In the genomic region with DNA sequence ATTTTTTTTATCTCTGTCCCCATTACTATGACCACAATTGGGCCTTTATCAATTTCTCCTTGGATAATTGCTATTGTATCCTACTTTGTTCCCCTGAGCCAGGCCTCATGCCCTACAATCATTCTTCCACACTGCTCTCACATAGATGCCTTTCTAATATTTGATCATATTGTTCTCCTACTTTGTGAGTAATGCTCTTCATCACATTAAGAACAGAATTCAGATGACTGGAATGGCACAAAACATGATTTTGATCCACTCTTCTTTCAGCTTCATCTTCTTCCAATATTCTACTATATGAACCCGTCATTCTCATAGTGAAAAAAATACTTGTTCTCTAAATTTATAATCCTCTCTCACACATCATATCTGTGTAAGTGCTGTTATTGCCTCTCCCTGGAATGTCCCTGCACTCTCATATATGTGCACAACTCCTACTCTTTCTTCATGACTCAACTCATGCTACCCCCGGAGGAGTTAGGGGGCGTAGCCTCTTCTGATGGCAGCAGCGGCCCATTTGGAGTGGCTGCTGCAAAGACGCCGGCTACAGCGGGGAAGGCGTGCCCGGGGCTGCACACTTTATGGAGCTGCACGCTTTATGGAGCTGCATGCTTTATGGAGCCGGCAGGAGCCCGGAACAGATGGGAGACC, we compare ENCODE assay signal across 1 cellular context.
TF ChIP-seq lines count a peak whose summit lies in the region.

No MANE protein-coding gene starts in this region.

TF ChIP-seq in WTC11, 78 proteins besides CTCF, POLR2A, EP300 and RAD21 (continued from another document):
- TF ChIP-seq, protein P1, sequence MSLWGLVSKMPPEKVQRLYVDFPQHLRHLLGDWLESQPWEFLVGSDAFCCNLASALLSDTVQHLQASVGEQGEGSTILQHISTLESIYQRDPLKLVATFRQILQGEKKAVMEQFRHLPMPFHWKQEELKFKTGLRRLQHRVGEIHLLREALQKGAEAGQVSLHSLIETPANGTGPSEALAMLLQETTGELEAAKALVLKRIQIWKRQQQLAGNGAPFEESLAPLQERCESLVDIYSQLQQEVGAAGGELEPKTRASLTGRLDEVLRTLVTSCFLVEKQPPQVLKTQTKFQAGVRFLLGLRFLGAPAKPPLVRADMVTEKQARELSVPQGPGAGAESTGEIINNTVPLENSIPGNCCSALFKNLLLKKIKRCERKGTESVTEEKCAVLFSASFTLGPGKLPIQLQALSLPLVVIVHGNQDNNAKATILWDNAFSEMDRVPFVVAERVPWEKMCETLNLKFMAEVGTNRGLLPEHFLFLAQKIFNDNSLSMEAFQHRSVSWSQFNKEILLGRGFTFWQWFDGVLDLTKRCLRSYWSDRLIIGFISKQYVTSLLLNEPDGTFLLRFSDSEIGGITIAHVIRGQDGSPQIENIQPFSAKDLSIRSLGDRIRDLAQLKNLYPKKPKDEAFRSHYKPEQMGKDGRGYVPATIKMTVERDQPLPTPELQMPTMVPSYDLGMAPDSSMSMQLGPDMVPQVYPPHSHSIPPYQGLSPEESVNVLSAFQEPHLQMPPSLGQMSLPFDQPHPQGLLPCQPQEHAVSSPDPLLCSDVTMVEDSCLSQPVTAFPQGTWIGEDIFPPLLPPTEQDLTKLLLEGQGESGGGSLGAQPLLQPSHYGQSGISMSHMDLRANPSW (CRISPR knock-in tag; conservative IDR thresholded peaks at IDR 0.05; ENCODE audit: low read depth) = no peak
- TF ChIP-seq EMX1 (CRISPR knock-in tag; IDR thresholded peaks at IDR 0.05) = no peak
- no peak for TF ChIP-seq ZNF396 (CRISPR knock-in tag; IDR thresholded peaks at IDR 0.05; ENCODE audit: borderline replicate concordance)
